1 cellular context compared by ENCODE assay signal in genomic region chr1:211753649-211754251, GRCh38.
A peak's percentile ranks its signal among the peaks of the same experiment; 100 is the strongest.
TF ChIP-seq lines count a peak whose summit lies in the region.

No MANE protein-coding gene starts in this region.

TF ChIP-seq in HepG2, 621 proteins besides CTCF, POLR2A, EP300 and RAD21 (continued from another document):
- TF ChIP-seq, protein P1, sequence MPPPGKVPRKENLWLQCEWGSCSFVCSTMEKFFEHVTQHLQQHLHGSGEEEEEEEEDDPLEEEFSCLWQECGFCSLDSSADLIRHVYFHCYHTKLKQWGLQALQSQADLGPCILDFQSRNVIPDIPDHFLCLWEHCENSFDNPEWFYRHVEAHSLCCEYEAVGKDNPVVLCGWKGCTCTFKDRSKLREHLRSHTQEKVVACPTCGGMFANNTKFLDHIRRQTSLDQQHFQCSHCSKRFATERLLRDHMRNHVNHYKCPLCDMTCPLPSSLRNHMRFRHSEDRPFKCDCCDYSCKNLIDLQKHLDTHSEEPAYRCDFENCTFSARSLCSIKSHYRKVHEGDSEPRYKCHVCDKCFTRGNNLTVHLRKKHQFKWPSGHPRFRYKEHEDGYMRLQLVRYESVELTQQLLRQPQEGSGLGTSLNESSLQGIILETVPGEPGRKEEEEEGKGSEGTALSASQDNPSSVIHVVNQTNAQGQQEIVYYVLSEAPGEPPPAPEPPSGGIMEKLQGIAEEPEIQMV (CRISPR knock-in tag; IDR thresholded peaks at IDR 0.05; ENCODE audit: low read depth), result no peak
- TF ChIP-seq MAFF (IDR thresholded peaks at IDR 0.05; ENCODE audit: low read depth, low read length) (no peak), SMYD3 (CRISPR knock-in tag; IDR thresholded peaks at IDR 0.05) (no peak), GTF2F1 (IDR thresholded peaks at IDR 0.05; ENCODE audit: low read length) (no peak), PITX1 (CRISPR knock-in tag; IDR thresholded peaks at IDR 0.05) (no peak), XRCC5 (optimal IDR thresholded peaks at IDR 0.05; ENCODE audit: low read length) (no peak), SAP130 (CRISPR knock-in tag; IDR thresholded peaks at IDR 0.05; ENCODE audit: low read depth) (peak; percentile 13; the same call in 1 of the 2 replicates), KDM3A (CRISPR knock-in tag; IDR thresholded peaks at IDR 0.05; ENCODE audit: low read depth) (no peak), PRPF4 (IDR thresholded peaks at IDR 0.05; ENCODE audit: low read depth, low read length, poor library complexity, severe bottlenecking) (no peak)
